Comparison of ENCODE assay signal across 9 cellular contexts in the genomic region with DNA sequence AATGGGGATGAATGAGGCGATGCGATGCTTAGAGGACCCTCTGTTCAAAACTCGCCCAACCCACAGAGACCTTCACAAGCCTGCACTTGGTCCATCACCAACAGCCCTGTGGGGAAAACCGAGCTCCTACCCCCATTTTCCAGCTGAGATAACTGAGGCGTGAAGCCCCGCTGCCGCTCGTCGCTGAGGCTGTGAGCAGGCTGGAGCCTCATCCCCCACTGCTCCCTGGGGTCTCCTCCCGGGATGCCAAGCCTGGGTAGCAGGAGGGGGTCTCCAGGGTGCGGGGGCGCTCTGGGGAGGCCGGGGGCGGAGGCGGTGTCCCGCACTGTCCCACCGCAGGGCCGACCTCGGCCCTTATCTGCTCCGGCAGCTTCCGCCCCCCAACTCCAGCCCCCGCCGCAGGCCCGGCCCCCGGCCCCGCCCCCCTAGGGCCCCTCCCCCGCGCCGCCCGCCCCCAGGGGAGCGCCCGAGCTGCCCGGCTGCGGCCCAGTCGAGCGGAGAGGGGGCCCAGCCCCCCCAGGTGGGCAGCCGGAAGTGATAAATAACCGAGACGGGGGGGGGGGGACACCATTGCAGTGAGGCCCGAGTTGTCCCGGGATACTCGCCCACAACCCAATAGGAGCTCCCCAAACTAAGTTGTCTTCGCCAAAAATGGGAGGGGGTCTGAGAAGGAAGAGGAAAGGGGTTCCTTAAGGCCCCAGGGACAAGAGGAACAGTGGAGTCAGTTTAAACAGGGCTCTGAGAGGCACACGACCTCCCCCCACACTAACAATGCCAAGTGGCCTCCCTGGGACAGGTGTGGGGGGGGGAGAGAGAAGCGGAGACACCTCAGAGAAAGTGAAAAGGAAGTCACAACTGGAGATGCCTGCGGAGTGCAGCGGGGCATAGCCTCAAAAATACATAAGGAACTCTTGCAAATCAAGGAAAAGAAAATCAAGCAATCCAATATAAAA. TPM values are rescaled to one million over a fixed set of nuclear protein-coding genes. Genes with fewer than 3 reads are reported as not detected.
DNase-seq lines count a peak whose midpoint lies in the region; ATAC-seq and TF ChIP-seq lines count a peak whose summit lies in the region.
"Had no signal": no experiment of that assay in that cellular context is flagged by ENCODE, and none has a peak within 500 bp of the region (broad histone marks: within the 10 kb centered on the region; RNA-seq: fewer than 3 reads in every experiment).

No MANE protein-coding gene starts in this region.

- POLR2A ChIA-PET in MCF 10A (lab: Yijun Ruan, JAX) = no interaction called here

- no TSS peak for BruUV-seq in MCF 10A (replicated peaks; lab: Mats Ljungman, UMichigan)

- peak; percentile 43 for ATAC-seq in HG02938 (IDR thresholded peaks at IDR 0.05; ENCODE audit: unreplicated experiment)
- ATAC-seq in SK-N-SH treated with all-trans-retinoic acid at 6 μM for 48 hours = peak; percentile 63
- peak; percentile 85 for ATAC-seq in aorta (ENCODE audit: low FRiP score)

- H3K4me3 Mint-ChIP-seq in MCF 10A (ENCODE audit: unreplicated experiment) = no peak overlapping the region
- peak overlapping the region; percentile 65 for H3K4me3 Mint-ChIP-seq in mesothelial cell of epicardium

- H3K36me3 Mint-ChIP-seq in MCF 10A (ENCODE audit: insufficient read depth, unreplicated experiment) (no peaks in the 10 kb centered on the region), mesothelial cell of epicardium (no peaks in the 10 kb centered on the region)

- no peaks in the 10 kb centered on the region for H3K4me1 Mint-ChIP-seq in MCF 10A (ENCODE audit: insufficient read depth, unreplicated experiment)
- peaks cover 15% of the 10 kb centered on the region for H3K4me1 Mint-ChIP-seq in mesothelial cell of epicardium

- no peaks in the 10 kb centered on the region for H3K9me3 ChIP-seq in breast epithelium
- no peaks in the 10 kb centered on the region for H3K9me3 ChIP-seq in aorta (ENCODE audit: control insufficient read depth, low read length)

- TF ChIP-seq CTCF in breast epithelium (IDR thresholded peaks at IDR 0.05) = no peak
- no peak for TF ChIP-seq CTCF in MCF 10A (IDR thresholded peaks at IDR 0.05; ENCODE audit: unreplicated experiment)
- no peak for TF ChIP-seq CTCF in mesothelial cell of epicardium (IDR thresholded peaks at IDR 0.05; ENCODE audit: unreplicated experiment)

- no peaks in the 10 kb centered on the region for H3K27me3 ChIP-seq in breast epithelium
- H3K27me3 ChIP-seq in aorta (ENCODE audit: control insufficient read depth in 1 of 2, insufficient read depth in 2 of 2, low read length in 1 of 2) = no peaks in the 10 kb centered on the region

- DNase-seq in breast epithelium (ENCODE audit: low spot score in 2 of 2) = no peak
- no peak for DNase-seq in MCF 10A (ENCODE audit: unreplicated experiment)
- DNase-seq in dermis blood vessel endothelial cell = peak; percentile 40
- DNase-seq in mesothelial cell of epicardium (ENCODE audit: low spot score in 2 of 2, unreplicated experiment in 2 of 2) = no peak
- DNase-seq in aorta = peak in 1 of 2 donors; percentile 53
- no peak for DNase-seq in occipital lobe (lab: John Stamatoyannopoulos, UW)

- H3K27ac ChIP-seq in breast epithelium = peak overlapping the region; percentile 88 to 92
- peak overlapping the region; percentile 2 to 75 for H3K27ac ChIP-seq in aorta (ENCODE audit: low read depth in 1 of 2, low read length in 2 of 2)

- CTCF ChIA-PET in MCF 10A (lab: Yijun Ruan, JAX) = interaction anchor here (0.5 to 3.0 kb wide), 6 partner anchors 27 to 695 kb away, joined by 3 to 21 read pairs (median 4); partner anchors contain the start of gene NR1H3

- intact Hi-C loops in breast epithelium (cut with DNase I; ENCODE audit: low total_unique reads) = no loop called here
- intact Hi-C loops in MCF 10A (cut with micrococcal nuclease) = no loop called here
- intact Hi-C loops in aorta (cut with DNase I) = loop anchor here in 1 of 2 donors (10.0 kb wide), 1 partner anchor 175 kb away; the partner anchor contains the start of genes KBTBD4 and NDUFS3

- H3K27ac Mint-ChIP-seq in MCF 10A (ENCODE audit: low read depth, unreplicated experiment) = no peak overlapping the region
- H3K27ac Mint-ChIP-seq in mesothelial cell of epicardium = peak overlapping the region; percentile 95

- no peaks in the 10 kb centered on the region for H3K27me3 Mint-ChIP-seq in MCF 10A (ENCODE audit: insufficient read depth, unreplicated experiment)
- H3K27me3 Mint-ChIP-seq in mesothelial cell of epicardium (ENCODE audit: low read depth) = no peaks in the 10 kb centered on the region

- TF ChIP-seq POLR2A in breast epithelium (IDR thresholded peaks at IDR 0.05) = no peak

- peak overlapping the region; percentile 45 to 77 (median 63) for H3K4me3 ChIP-seq in breast epithelium
- H3K4me3 ChIP-seq in aorta (ENCODE audit: low read length in 2 of 2) = peak overlapping the region; percentile 30 to 44

- WGBS in aorta, 2 donors = 4 to 9% methylated on average over 22 to 47 of the region's 47 CpGs

- peaks cover 0 to 3% of the 10 kb centered on the region in 2 donors for H3K4me1 ChIP-seq in breast epithelium
- H3K4me1 ChIP-seq in aorta (ENCODE audit: control insufficient read depth in 1 of 2, insufficient read depth in 2 of 2, low read length in 2 of 2) = no peaks in the 10 kb centered on the region

- no peaks in the 10 kb centered on the region for H3K9me3 Mint-ChIP-seq in MCF 10A (ENCODE audit: unreplicated experiment)
- H3K9me3 Mint-ChIP-seq in mesothelial cell of epicardium = no peaks in the 10 kb centered on the region

- no peaks in the 10 kb centered on the region for H3K36me3 ChIP-seq in breast epithelium
- no peaks in the 10 kb centered on the region for H3K36me3 ChIP-seq in aorta (ENCODE audit: control insufficient read depth in 1 of 2, insufficient read depth in 2 of 2, low read length in 1 of 2)

TF ChIP-seq in SK-N-SH treated with all-trans-retinoic acid at 6 μM for 48 hours, 23 proteins besides CTCF, POLR2A, EP300 and RAD21:
- TF ChIP-seq PPARA (CRISPR knock-in tag; IDR thresholded peaks at IDR 0.05; ENCODE audit: borderline replicate concordance) (no peak), ESRRG (CRISPR knock-in tag; IDR thresholded peaks at IDR 0.05) (0 out of 2 replicates have a peak, but pooled peaks have one; percentile 16)

RNA-seq across cellular contexts. Expression of gene SLC39A13, which starts 8.3 kb away (rescaled TPM):
- total RNA-seq in breast epithelium (10 to 100 TPM; 42.9 to 58.1 (median 52.8) TPM), MCF 10A (2022) (56.2 and 56.5 TPM in 2 replicates), dermis blood vessel endothelial cell (72.8 and 78.0 TPM in 2 replicates), mesothelial cell of epicardium (62.6 to 69.8 TPM (median 69.5 TPM) in 3 replicates), aorta (10 to 100 TPM; 75.1 to 88.9 TPM), occipital lobe (8.9 TPM)
- 100 to 1,000 TPM in 1 of 2 donors, 10 to 100 TPM in 1; 34.7 to 118 TPM for polyA plus RNA-seq in aorta

RNA-seq across cellular contexts. Expression of gene SPI1, which starts 21.8 kb away (rescaled TPM):
- total RNA-seq in breast epithelium (10 to 100 TPM; 12.5 to 34.9 (median 15.2) TPM), MCF 10A (2022) (not detected in 2 replicates), dermis blood vessel endothelial cell (not detected in 2 replicates), mesothelial cell of epicardium (0.36 to 0.51 TPM in 2 of 3 replicates, not detected in the other), aorta (10 to 100 TPM; 41.0 to 56.0 TPM), occipital lobe (0.78 TPM)
- polyA plus RNA-seq in aorta = 10 to 100 TPM in 1 of 2 donors, 1 to 10 TPM in 1; 6.3 to 37.8 TPM
- total RNA-seq: renal cortical epithelial cell had no signal

RNA-seq across cellular contexts. Expression of gene PSMC3, which starts 26.1 kb away (rescaled TPM):
- total RNA-seq in breast epithelium = 100 to 1,000 TPM in 2 of 3 donors, 10 to 100 TPM in 1; 98.5 to 168 (median 144) TPM
- total RNA-seq in MCF 10A (2022) = 162 and 194 TPM in 2 replicates
- 147 and 248 TPM in 2 replicates for total RNA-seq in dermis blood vessel endothelial cell
- total RNA-seq in mesothelial cell of epicardium = 88.9 to 97.2 TPM (median 91.7 TPM) in 3 replicates
- 100 to 1,000 TPM in 1 of 2 donors, 10 to 100 TPM in 1; 84.2 to 117 TPM for total RNA-seq in aorta
- polyA plus RNA-seq in aorta = 100 to 1,000 TPM; 181 to 204 TPM
- total RNA-seq in occipital lobe = 69.1 TPM

RNA-seq across cellular contexts. Expression of gene MYBPC3, which starts 47.6 kb away (rescaled TPM):
- total RNA-seq in breast epithelium (under 1 TPM in 2 of 3 donors, not detected in 1; under 0.01 TPM), MCF 10A (2022) (not detected in 2 replicates), dermis blood vessel endothelial cell (not detected in 2 replicates), mesothelial cell of epicardium (not detected in 3 replicates), aorta (under 1 TPM; 0.15 to 0.42 TPM), occipital lobe (not detected)
- 1 to 10 TPM in 1 of 2 donors, under 1 TPM in 1; 0.03 to 1.9 TPM for polyA plus RNA-seq in aorta
- total RNA-seq: renal cortical epithelial cell had no signal

RNA-seq across cellular contexts. Expression of gene RAPSN, which starts 48.8 kb away (rescaled TPM):
- under 1 TPM in 1 of 3 donors, not detected in 2; 0.64 TPM for total RNA-seq in breast epithelium
- 0.51 and 0.64 TPM in 2 replicates for total RNA-seq in MCF 10A (2022)
- total RNA-seq in dermis blood vessel endothelial cell = 0.17 and 0.19 TPM in 2 replicates
- 0.27 to 0.31 TPM (median 0.31 TPM) in 3 replicates for total RNA-seq in mesothelial cell of epicardium
- total RNA-seq in aorta = under 1 TPM; 0.66 to 0.71 TPM
- polyA plus RNA-seq in aorta = under 1 TPM in 1 of 2 donors, not detected in 1; 0.46 TPM
- not detected for total RNA-seq in occipital lobe
